10 cellular contexts compared by ENCODE assay signal in the genomic region with DNA sequence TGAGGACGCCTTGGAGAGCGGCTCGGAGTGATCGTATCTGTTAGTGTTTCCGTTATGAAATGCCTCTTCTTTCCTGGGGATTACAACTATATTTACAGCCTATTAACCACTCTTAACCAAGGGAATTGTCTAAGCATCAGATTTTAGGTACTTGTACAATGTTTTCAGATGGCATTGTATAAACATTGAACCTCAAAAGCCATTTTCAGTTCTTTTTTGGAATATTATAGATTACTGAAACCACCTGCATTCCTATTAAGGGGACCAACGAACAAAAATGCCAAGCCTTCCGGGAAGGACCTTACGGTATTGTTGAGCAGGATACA. TPM values are rescaled to one million over a fixed set of nuclear protein-coding genes. Genes with fewer than 3 reads are reported as not detected.
DNase-seq lines count a peak whose midpoint lies in the region; ATAC-seq, FAIRE-seq and TF ChIP-seq lines count a peak whose summit lies in the region.
"Had no signal": no experiment of that assay in that cellular context is flagged by ENCODE, and none has a peak within 500 bp of the region (broad histone marks: within the 10 kb centered on the region; RNA-seq: fewer than 3 reads in every experiment).

No MANE protein-coding gene starts in this region.

- CTCF ChIA-PET in K562 (lab: Yijun Ruan, JAX; ENCODE audit: low intra/inter-chr PET ratio) = no interaction called here

- POLR2A ChIA-PET in K562 (lab: Yijun Ruan, JAX) = interaction anchor here (0.5 kb wide), 1 partner anchor 81 kb away, joined by 3 read pairs; no protein-coding TSS in a partner anchor

- H3K79me2 ChIP-seq in K562 (ENCODE audit: control insufficient read depth, insufficient read depth, low read length) = no peaks in the 10 kb centered on the region

- peaks cover 30% of the 10 kb centered on the region for H3K27me3 Mint-ChIP-seq in activated T-cell treated with anti-CD3 and anti-CD28 coated beads, Interleukin-2, amount 50 U/mL, for 72 hours (ENCODE audit: low read depth)
- H3K27me3 Mint-ChIP-seq in memory B cell (no peaks in the 10 kb centered on the region), type B pancreatic cell (peaks cover 3% of the 10 kb centered on the region)

- peak overlapping the region; percentile 43; the same call in 1 of the 2 replicates for H3K4me2 ChIP-seq in K562 (ENCODE audit: insufficient read depth, low read length)

- peaks cover 10 to 15% of the 10 kb centered on the region in 2 experiments; a peak in 4 of 5 replicates for H3K27me3 ChIP-seq in K562 (ENCODE audit: control insufficient read depth in 2 of 2, insufficient read depth in 2 of 2, low read length in 2 of 2)

- intact Hi-C loops in K562 (cut with micrococcal nuclease) = no loop called here

- TF ChIP-seq RAD21 in K562 (CRISPR knock-in tag; conservative IDR thresholded peaks at IDR 0.05 in 1 of 2, IDR thresholded peaks at IDR 0.05 in 1 of 2) = no peak

- 0 out of 2 replicates have a peak overlapping the region, but pooled peaks have one; percentile 59 for H2AFZ ChIP-seq in K562 (ENCODE audit: low read depth, low read length)

- DNase-seq in activated T-cell treated with anti-CD3 and anti-CD28 coated beads, Interleukin-2, amount 50 U/mL, for 72 hours = no peak
- DNase-seq in activated T-cell treated with anti-CD3 and anti-CD28 coated beads for 4 hours (no peak), K562 (ENCODE audit: extremely low read depth in 1 of 4, low spot score in 3 of 4) (no peak), memory B cell (ENCODE audit: low spot score in 2 of 2) (no peak), type B pancreatic cell (ENCODE audit: extremely low spot score, unreplicated experiment) (no peak), NCI-H2171 (lab: John Stamatoyannopoulos, UW) (no peak), SW480 (ENCODE audit: low spot score) (no peak)
- DNase-seq: DMS79 had no signal

- no peak overlapping the region for H3K27ac ChIP-seq in K562 (ENCODE audit: extremely low read depth, low read depth, low read length)
- H3K27ac ChIP-seq: HL-60 had no signal

- H4K20me1 ChIP-seq in K562 (replicated peaks; ENCODE audit: control insufficient read depth, insufficient read depth, low read length) = no peaks in the 10 kb centered on the region

- in situ Hi-C loops in K562 (cut with MboI) = no loop called here

- no TSS peak for BruUV-seq in K562 (replicated peaks; lab: Mats Ljungman, UMichigan)

- FAIRE-seq in K562 (lab: Jason Lieb, UNC) = no peak

- no peaks in the 10 kb centered on the region for H3K9me3 ChIP-seq in K562 (replicated peaks; ENCODE audit: control insufficient read depth, insufficient read depth, low read depth, low read length)

- H3K9me1 ChIP-seq in K562 (ENCODE audit: control insufficient read depth, insufficient read depth, low read length) = no peaks in the 10 kb centered on the region

- TF ChIP-seq EP300 in K562 (IDR thresholded peaks at IDR 0.05; ENCODE audit: low read length) = no peak

- WGBS in K562 (ENCODE audit: insufficient coverage, low coverage, missing lambda C conversion rate) = 8% methylated on average over 8 of the region's 8 CpGs

- H3K36me3 ChIP-seq in K562 (ENCODE audit: control insufficient read depth, insufficient read depth, low read length) = no peaks in the 10 kb centered on the region

- TF ChIP-seq POLR2A in K562 (conservative IDR thresholded peaks at IDR 0.05) = no peak

- no peak for ATAC-seq in activated T-cell treated with anti-CD3 and anti-CD28 coated beads, Interleukin-2, amount 50 U/mL, for 72 hours (replicated peaks in 1 of 2)
- no peak for ATAC-seq in K562
- no peak for ATAC-seq in memory B cell (ENCODE audit: low read depth)
- ATAC-seq in HG03571 (IDR thresholded peaks at IDR 0.05; ENCODE audit: unreplicated experiment) = no peak

- peaks cover 0 to 19% of the 10 kb centered on the region in 2 experiments; a peak in 2 of 5 replicates for H3K4me1 ChIP-seq in K562 (replicated peaks in 1 of 2; ENCODE audit: control insufficient read depth in 2 of 2, insufficient read depth in 2 of 2, low read length in 2 of 2)

- H3K27ac Mint-ChIP-seq in activated T-cell treated with anti-CD3 and anti-CD28 coated beads, Interleukin-2, amount 50 U/mL, for 72 hours = no peak overlapping the region
- H3K27ac Mint-ChIP-seq in memory B cell = peak overlapping the region; percentile 11
- H3K27ac Mint-ChIP-seq in type B pancreatic cell = peak overlapping the region; percentile 90

- H3K9ac ChIP-seq in K562 (ENCODE audit: insufficient read depth in 1 of 2, low read depth in 2 of 2, low read length in 2 of 2) = no peak overlapping the region

- peak overlapping the region; percentile 87 to 90 for H3K4me3 Mint-ChIP-seq in activated T-cell treated with anti-CD3 and anti-CD28 coated beads, Interleukin-2, amount 50 U/mL, for 72 hours
- H3K4me3 Mint-ChIP-seq in memory B cell (peak overlapping the region; percentile 84), type B pancreatic cell (peak overlapping the region; percentile 97)

- H3K4me3 ChIP-seq in K562 = 0 out of 2 replicates have a peak overlapping the region, but pooled peaks have one; percentile 42

- H3K4me1 Mint-ChIP-seq in activated T-cell treated with anti-CD3 and anti-CD28 coated beads, Interleukin-2, amount 50 U/mL, for 72 hours (ENCODE audit: low read depth) = peaks cover 6% of the 10 kb centered on the region
- H3K4me1 Mint-ChIP-seq in memory B cell (peaks cover 7% of the 10 kb centered on the region), type B pancreatic cell (ENCODE audit: unreplicated experiment) (peaks cover 21% of the 10 kb centered on the region)

- no peaks in the 10 kb centered on the region for H3K36me3 Mint-ChIP-seq in activated T-cell treated with anti-CD3 and anti-CD28 coated beads, Interleukin-2, amount 50 U/mL, for 72 hours (ENCODE audit: insufficient read depth in 2 of 2)
- H3K36me3 Mint-ChIP-seq in memory B cell = no peaks in the 10 kb centered on the region
- no peaks in the 10 kb centered on the region for H3K36me3 Mint-ChIP-seq in type B pancreatic cell

- TF ChIP-seq CTCF in K562 (IDR thresholded peaks at IDR 0.05 in 2 of 3, conservative IDR thresholded peaks at IDR 0.05 in 1 of 3; ENCODE audit: insufficient read depth in 2 of 3, low read depth in 1 of 3, low read length in 3 of 3) = no peak
- TF ChIP-seq CTCF in type B pancreatic cell (conservative IDR thresholded peaks at IDR 0.05) = no peak

- no peaks in the 10 kb centered on the region for H3K9me3 Mint-ChIP-seq in activated T-cell treated with anti-CD3 and anti-CD28 coated beads, Interleukin-2, amount 50 U/mL, for 72 hours
- H3K9me3 Mint-ChIP-seq in memory B cell (no peaks in the 10 kb centered on the region), type B pancreatic cell (no peaks in the 10 kb centered on the region)

TF ChIP-seq in K562, 482 proteins besides CTCF, POLR2A, EP300 and RAD21 (continues in another document):
- TF ChIP-seq CCAR2 (IDR thresholded peaks at IDR 0.05; ENCODE audit: low read depth, low read length) = no peak

RNA-seq across cellular contexts. Expression of a gene that starts 1.1 kb away (rescaled TPM):
- 1 to 10 TPM; 7.0 to 8.1 TPM for total RNA-seq in activated T-cell treated with anti-CD3 and anti-CD28 coated beads, Interleukin-2, amount 50 U/mL, for 72 hours
- total RNA-seq in K562 (2011; cell fraction: chromatin; rRNA removed; ENCODE audit: low replicate concordance) = 1.4 and 1.8 TPM in 2 replicates
- total RNA-seq in K562 (2011; cell fraction: nucleolus; rRNA removed) = 1.1 and 2.2 TPM in 2 replicates
- total RNA-seq in K562 (2011; cell fraction: nucleoplasm; rRNA removed) = 1.2 and 1.5 TPM in 2 replicates
- total RNA-seq in K562 (2014; rRNA removed) (0.24 and 0.32 TPM in 2 replicates), K562 (2014; rRNA removed; fragmentation: Illumina TruSeq; extraction: Trizol) (0.65 and 1.0 TPM in 2 replicates), K562 (2015; rRNA removed; fragmentation: Illumina TruSeq; extraction: Trizol) (0.79 and 0.83 TPM in 2 replicates), K562 (2021) (0.64 and 0.76 TPM in 2 replicates), type B pancreatic cell (ENCODE audit: low replicate concordance) (35.8 and 94.7 TPM in 2 replicates)
- polyA plus RNA-seq in K562 (2011; rRNA removed) (0.28 and 1.7 TPM in 2 replicates), K562 (2014; fragmentation: Illumina TruSeq; extraction: Trizol) (0.48 and 0.55 TPM in 2 replicates), K562 (2014; fragmentation: Nextera tagmentation; extraction: Ambion mirVana) (under 1 TPM; 0.08 to 0.15 TPM), K562 (2014; rRNA removed) (0.13 and 0.40 TPM in 2 replicates)
- 0.38 and 2.1 TPM in 2 replicates for polyA plus RNA-seq in K562 (2011; cell fraction: cytosol; rRNA removed)
- 0.39 and 2.1 TPM in 2 replicates for polyA plus RNA-seq in K562 (2011; cell fraction: nucleus; rRNA removed)
- polyA plus RNA-seq in K562 (2012) = 1.3 and 1.9 TPM in 2 replicates
- 0.54 and 2.1 TPM in 2 replicates for polyA minus RNA-seq in K562 (2011; rRNA and poly(A)+ RNA removed)
- 4.2 TPM in 1 of 2 replicates, not detected in the other for polyA minus RNA-seq in K562 (2011; cell fraction: cytosol; rRNA and poly(A)+ RNA removed)
- 1.1 and 1.3 TPM in 2 replicates for polyA minus RNA-seq in K562 (2011; cell fraction: nucleus; rRNA and poly(A)+ RNA removed)
